In the genomic region with DNA sequence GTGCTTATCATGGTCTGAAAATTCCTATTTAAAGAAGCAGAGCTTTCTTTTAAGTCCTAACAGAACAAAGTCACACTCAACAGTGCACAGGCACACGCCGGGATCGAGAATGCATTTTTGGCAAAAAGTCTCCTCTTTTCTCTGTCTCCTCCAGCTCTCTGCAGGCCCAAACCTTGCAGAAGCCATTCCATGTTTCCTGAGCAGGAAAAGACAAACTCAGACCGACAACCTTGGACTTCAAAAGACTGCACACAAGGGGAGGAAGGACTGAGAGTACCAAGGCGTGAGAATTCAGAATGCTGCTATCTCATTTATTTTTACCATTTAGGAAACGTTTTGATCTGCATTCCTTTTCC, we compare ENCODE assay signal across 8 cellular contexts.
DNase-seq lines count a peak whose midpoint lies in the region; ATAC-seq and TF ChIP-seq lines count a peak whose summit lies in the region.

No MANE protein-coding gene starts in this region.

- H3K4me1 ChIP-seq in A673 (ENCODE audit: insufficient read depth, low read length, poor library complexity, severe bottlenecking) (peaks cover 43% of the 10 kb centered on the region), HUES64 (ENCODE audit: insufficient read depth, low read length) (peaks cover 28% of the 10 kb centered on the region), muscle layer of colon (ENCODE audit: insufficient read depth, low read length) (peaks cover 56% of the 10 kb centered on the region)

- CTCF ChIA-PET in A673 (lab: Charles Lee) = interaction anchor here (2.2 kb wide), 1 partner anchor 49 kb away, joined by 14 read pairs; no protein-coding TSS in a partner anchor
- CTCF ChIA-PET in HEK293T (lab: Yijun Ruan, JAX) = interaction anchor here (0.6 to 1.8 kb wide), 3 partner anchors 42 to 290 kb away, joined by 3 to 7 read pairs (median 4); no protein-coding TSS in a partner anchor

- no peaks in the 10 kb centered on the region for H3K9me3 ChIP-seq in A673 (ENCODE audit: low read depth, low read length, poor library complexity, severe bottlenecking)
- H3K9me3 ChIP-seq in HUES64 (ENCODE audit: insufficient read depth, low read depth, low read length) = no peaks in the 10 kb centered on the region
- H3K9me3 ChIP-seq in muscle layer of colon (ENCODE audit: low read length) = no peaks in the 10 kb centered on the region

- ATAC-seq in GM19397 (IDR thresholded peaks at IDR 0.05; ENCODE audit: unreplicated experiment) = no peak
- ATAC-seq in GM18907 (IDR thresholded peaks at IDR 0.05; ENCODE audit: unreplicated experiment) = no peak

- H3K27me3 ChIP-seq in A673 (replicated peaks; ENCODE audit: insufficient read depth, low read depth, low read length, poor library complexity) = no peaks in the 10 kb centered on the region
- peaks cover 7% of the 10 kb centered on the region; the same call in 1 of the 2 replicates for H3K27me3 ChIP-seq in HUES64 (ENCODE audit: insufficient read depth, low read length)
- no peaks in the 10 kb centered on the region for H3K27me3 ChIP-seq in muscle layer of colon (ENCODE audit: control insufficient read depth in 1 of 2, insufficient read depth in 2 of 2, low read length in 2 of 2)

- TF ChIP-seq CTCF in A673 (conservative IDR thresholded peaks at IDR 0.05; ENCODE audit: low read depth, low read length) = no peak

- peak overlapping the region; percentile 92 for H3K27ac ChIP-seq in A673 (ENCODE audit: low read depth, low read length, poor library complexity, severe bottlenecking)
- H3K27ac ChIP-seq in HUES64 (ENCODE audit: low read depth, low read length) = peak overlapping the region; percentile 92
- H3K27ac ChIP-seq in caudate nucleus (ENCODE audit: low read depth, low read length) = peak overlapping the region; percentile 100
- peak overlapping the region; percentile 93 for H3K27ac ChIP-seq in muscle layer of colon (ENCODE audit: low read depth, low read length)

- WGBS in HUES64 = 42% methylated on average over 6 of the region's 6 CpGs

- no peak for DNase-seq in A673 (ENCODE audit: low spot score)
- DNase-seq in caudate nucleus (lab: John Stamatoyannopoulos, UW) = no peak
- DNase-seq in HEK293T (ENCODE audit: extremely low spot score) = no peak
- no peak for DNase-seq in GM03348 (ENCODE audit: low spot score)

- BruUV-seq in A673 (replicated peaks; lab: Mats Ljungman, UMichigan) = TSS peak; percentile 87

- peak overlapping the region; percentile 84 for H3K9ac ChIP-seq in HUES64 (ENCODE audit: low read depth, low read length)
- H3K9ac ChIP-seq in muscle layer of colon (ENCODE audit: low read length) = peak overlapping the region; percentile 78

- POLR2A ChIA-PET in A673 (lab: Charles Lee; ENCODE audit: low non-redundant PET) = interaction anchor here (0.8 kb wide), 1 partner anchor 25 kb away, joined by 3 read pairs; no protein-coding TSS in a partner anchor
- POLR2A ChIA-PET in HEK293T (lab: Yijun Ruan, JAX) = interaction anchor here (0.5 to 4.8 kb wide), 14 partner anchors 9 to 561 kb away, joined by 3 to 51 read pairs (median 8); a partner anchor contains a TSS

- H3K4me3 ChIP-seq in A673 (ENCODE audit: low read depth, low read length, poor library complexity, severe bottlenecking) (peak overlapping the region; percentile 47), HUES64 (ENCODE audit: low read length) (peak overlapping the region; percentile 59), muscle layer of colon (ENCODE audit: low read depth in 1 of 2, low read length in 2 of 2) (peak overlapping the region; percentile 12 to 56)

- intact Hi-C loops in A673 (cut with micrococcal nuclease; ENCODE audit: unreplicated experiment) = loop anchor here (2.0 kb wide), 1 partner anchor 43 kb away; no protein-coding TSS in a partner anchor

- H3K36me3 ChIP-seq in A673 (ENCODE audit: insufficient read depth, low read length, poor library complexity, severe bottlenecking) (no peaks in the 10 kb centered on the region), HUES64 (ENCODE audit: insufficient read depth, low read length) (no peaks in the 10 kb centered on the region), muscle layer of colon (ENCODE audit: insufficient read depth, low read length) (no peaks in the 10 kb centered on the region)

TF ChIP-seq in HEK293T, 16 proteins besides CTCF, POLR2A, EP300 and RAD21:
- TF ChIP-seq BHLHE40 (IDR thresholded peaks at IDR 0.05; ENCODE audit: borderline replicate concordance) = no peak
- TF ChIP-seq NFRKB (IDR thresholded peaks at IDR 0.05) = no peak
- no peak for TF ChIP-seq FOXA1 (IDR thresholded peaks at IDR 0.05)
- no peak for TF ChIP-seq HDGF (IDR thresholded peaks at IDR 0.05; ENCODE audit: borderline replicate concordance)
- TF ChIP-seq TARDBP (IDR thresholded peaks at IDR 0.05) = no peak
- TF ChIP-seq LEF1 (IDR thresholded peaks at IDR 0.05; ENCODE audit: borderline replicate concordance) = no peak
- TF ChIP-seq FOXM1 (IDR thresholded peaks at IDR 0.05; ENCODE audit: borderline replicate concordance) = no peak
- TF ChIP-seq ELF4 (IDR thresholded peaks at IDR 0.05) = no peak
- no peak for TF ChIP-seq ZNF384 (IDR thresholded peaks at IDR 0.05)
- TF ChIP-seq, protein P1, sequence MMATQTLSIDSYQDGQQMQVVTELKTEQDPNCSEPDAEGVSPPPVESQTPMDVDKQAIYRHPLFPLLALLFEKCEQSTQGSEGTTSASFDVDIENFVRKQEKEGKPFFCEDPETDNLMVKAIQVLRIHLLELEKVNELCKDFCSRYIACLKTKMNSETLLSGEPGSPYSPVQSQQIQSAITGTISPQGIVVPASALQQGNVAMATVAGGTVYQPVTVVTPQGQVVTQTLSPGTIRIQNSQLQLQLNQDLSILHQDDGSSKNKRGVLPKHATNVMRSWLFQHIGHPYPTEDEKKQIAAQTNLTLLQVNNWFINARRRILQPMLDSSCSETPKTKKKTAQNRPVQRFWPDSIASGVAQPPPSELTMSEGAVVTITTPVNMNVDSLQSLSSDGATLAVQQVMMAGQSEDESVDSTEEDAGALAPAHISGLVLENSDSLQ (IDR thresholded peaks at IDR 0.05) = no peak
- TF ChIP-seq SUZ12 (IDR thresholded peaks at IDR 0.05) = no peak
- no peak for TF ChIP-seq SP1 (IDR thresholded peaks at IDR 0.05)
- TF ChIP-seq FOXK2 (IDR thresholded peaks at IDR 0.05) = no peak
- TF ChIP-seq ARNT (IDR thresholded peaks at IDR 0.05) = no peak
- TF ChIP-seq CTBP1 (IDR thresholded peaks at IDR 0.05; ENCODE audit: borderline replicate concordance) = no peak
